8 cellular contexts compared by ENCODE assay signal in the genomic region with DNA sequence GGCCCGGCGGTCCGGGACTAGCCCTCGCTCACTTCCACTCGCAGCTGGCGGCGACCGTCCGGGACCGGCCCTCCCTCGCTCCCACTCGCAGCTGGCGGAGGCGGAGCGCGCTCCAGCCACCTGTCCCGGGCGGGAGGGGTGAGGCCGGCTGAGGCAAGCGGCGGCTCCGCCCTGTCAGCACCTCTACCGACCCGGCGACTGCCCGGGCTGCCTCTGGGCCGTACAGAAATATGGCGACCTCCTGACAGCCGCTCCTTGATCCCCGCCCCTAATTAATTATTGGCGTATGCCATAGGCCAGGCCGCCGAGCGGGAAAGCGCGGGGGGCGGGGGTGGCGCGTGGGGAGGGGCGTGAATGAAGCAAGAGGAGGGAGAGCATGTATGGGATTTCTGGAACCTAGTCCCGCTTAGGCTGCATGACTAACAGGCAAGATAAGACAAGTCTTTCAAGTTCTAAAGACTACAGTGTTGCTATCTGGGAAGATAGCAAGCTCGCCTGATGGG. TPM values are rescaled to one million over a fixed set of nuclear protein-coding genes. Genes with fewer than 3 reads are reported as not detected.
A peak's percentile ranks its signal among the peaks of the same experiment; 100 is the strongest.
DNase-seq lines count a peak whose midpoint lies in the region; TF ChIP-seq lines count a peak whose summit lies in the region.

TSS of gene MORC4 (minus strand) at position 200 of the 503 bp plus-strand sequence. CDS start 243 bp downstream, outside the sequence.

- H3K27me3 ChIP-seq in GM23248 (replicated peaks; ENCODE audit: insufficient read depth) (no peaks in the 10 kb centered on the region), MG63 (no peaks in the 10 kb centered on the region), parathyroid adenoma (ENCODE audit: control insufficient read depth, insufficient read depth, low read length) (no peaks in the 10 kb centered on the region), tibial nerve (peaks cover 0 to 14% of the 10 kb centered on the region in 2 donors)

- intact Hi-C loops in cardiac septum (cut with DNase I): no loop called here

- TF ChIP-seq CTCF in parathyroid adenoma (IDR thresholded peaks at IDR 0.05) (no peak), tibial nerve (IDR thresholded peaks at IDR 0.05) (no peak)

- no peaks in the 10 kb centered on the region for H3F3A ChIP-seq in GM23248 (ENCODE audit: insufficient read depth)

- H3K9me3 ChIP-seq in GM23248 (ENCODE audit: low read depth): no peaks in the 10 kb centered on the region
- H3K9me3 ChIP-seq in MG63: no peaks in the 10 kb centered on the region
- H3K9me3 ChIP-seq in parathyroid adenoma (ENCODE audit: control insufficient read depth, low read length): no peaks in the 10 kb centered on the region
- no peaks in the 10 kb centered on the region for H3K9me3 ChIP-seq in tibial nerve

- no peaks in the 10 kb centered on the region for H3K9me2 ChIP-seq in GM23248 (ENCODE audit: insufficient read depth)

- peak; percentile 28 to 69 for TF ChIP-seq POLR2A in tibial nerve (IDR thresholded peaks at IDR 0.05)

- peak within 1 kb of the TSS; percentile 89 for H3K9ac ChIP-seq in GM23248
- no peak within 1 kb of the TSS for H3K9ac ChIP-seq in parathyroid adenoma

- TF ChIP-seq EP300 in tibial nerve (IDR thresholded peaks at IDR 0.05): peak in 1 of 2 donors; percentile 79

- H3K27ac ChIP-seq in GM23248: peak within 1 kb of the TSS; percentile 72
- H3K27ac ChIP-seq in adipose tissue (ENCODE audit: low read depth, low read length): no peak within 1 kb of the TSS
- H3K27ac ChIP-seq in parathyroid adenoma: no peak within 1 kb of the TSS
- peak within 1 kb of the TSS; percentile 74 to 91 (median 84) for H3K27ac ChIP-seq in tibial nerve

- H3K4me2 ChIP-seq in GM23248 (ENCODE audit: unreplicated experiment): peak within 1 kb of the TSS; percentile 85
- peak within 1 kb of the TSS; percentile 73 for H3K4me2 ChIP-seq in parathyroid adenoma (ENCODE audit: low read length)

- H3K79me2 ChIP-seq in GM23248 (ENCODE audit: insufficient read depth) (peaks cover 15% of the 10 kb centered on the region; the same call in 1 of the 2 replicates), parathyroid adenoma (no peaks in the 10 kb centered on the region)

- in situ Hi-C loops in GM23248 (cut with MboI): no loop called here

- no peaks in the 10 kb centered on the region for H4K20me1 ChIP-seq in GM23248 (ENCODE audit: insufficient read depth)

- DNase-seq in DMS153 (lab: John Stamatoyannopoulos, UW) (peak; percentile 72), GM23248 (peak; percentile 63), MG63 (peak; percentile 87), SKM-1 treated with dmso at 0.1 percent for 144 hours (lab: John Stamatoyannopoulos, UW; ENCODE audit: unreplicated experiment) (peak; percentile 24), cardiac septum (ENCODE audit: low spot score) (peak; percentile 84), tibial nerve (ENCODE audit: low spot score in 2 of 2) (peak; percentile 37 to 63)

- no peaks in the 10 kb centered on the region for H3K36me3 ChIP-seq in GM23248 (ENCODE audit: low read depth)
- no peaks in the 10 kb centered on the region for H3K36me3 ChIP-seq in MG63
- H3K36me3 ChIP-seq in parathyroid adenoma (ENCODE audit: control insufficient read depth, insufficient read depth, low read length): no peaks in the 10 kb centered on the region
- H3K36me3 ChIP-seq in tibial nerve: no peaks in the 10 kb centered on the region

- WGBS in GM23248 (ENCODE audit: low coverage in 1 of 2, low lambda C conversion rate in 2 of 2, missing lambda C conversion rate in 2 of 2), 2 experiments: 0 to 1% methylated on average over 16 to 40 of the region's 42 CpGs
- WGBS in adipose tissue, 3 donors: 1 to 26% (median 1%) methylated on average over 16 to 41 of the region's 42 CpGs
- 1 to 29% methylated on average over 34 to 35 of the region's 42 CpGs for WGBS in tibial nerve, 2 donors

- H3K4me1 ChIP-seq in GM23248 (ENCODE audit: insufficient read depth): no peaks in the 10 kb centered on the region
- H3K4me1 ChIP-seq in parathyroid adenoma: no peaks in the 10 kb centered on the region
- no peaks in the 10 kb centered on the region for H3K4me1 ChIP-seq in tibial nerve

- H2AFZ ChIP-seq in GM23248: peak within 1 kb of the TSS; percentile 80
- peak within 1 kb of the TSS; percentile 72 for H2AFZ ChIP-seq in parathyroid adenoma

- H3K4me3 ChIP-seq in GM23248 (peak within 1 kb of the TSS; percentile 88), MG63 (peak within 1 kb of the TSS; percentile 61), parathyroid adenoma (ENCODE audit: low read depth, low read length) (peak within 1 kb of the TSS; percentile 40), tibial nerve (peak within 1 kb of the TSS; percentile 42 to 76 (median 62))

RNA-seq across cellular contexts. Expression of gene MORC4, which starts in this region (rescaled TPM):
- 23.7 and 24.8 TPM in 2 replicates for total RNA-seq in GM23248 (2014; rRNA removed; shearing (Covaris generic))
- polyA plus RNA-seq in GM23248 (2016; fragmentation: Nextera tagmentation; extraction: Ambion mirVana) (12.3 and 13.4 TPM in 2 replicates), adipose tissue (10 to 100 TPM in 2 of 3 donors, 1 to 10 TPM in 1; 6.3 to 12.4 (median 11.6) TPM)
- total RNA-seq in MG63 (2014; rRNA removed; shearing (Covaris generic); ENCODE audit: low replicate concordance): 15.8 and 26.2 TPM in 2 replicates
- total RNA-seq in cardiac septum (3.6 TPM), tibial nerve (10 to 100 TPM; 14.1 to 27.1 (median 21.6) TPM)

Comparison
In these comparisons a context has a peak if more than half of its experiments do, and no peak if none do; other contexts are left out.
1. DNase-seq: peak in every context shown above with its lines; median percentile 87 in MG63; 84 in cardiac septum; 72 in DMS153; 63 in GM23248; 50 in tibial nerve; 24 in SKM-1 treated with dmso at 0.1 percent for 144 hours.
2. H3K27ac ChIP-seq: peak in GM23248 (single experiment) and tibial nerve (4 of 4); none in adipose tissue (single experiment) and parathyroid adenoma (single experiment).
3. Peak in every context shown above with its lines, with median percentiles within 50 percentile points of each other: H3K4me3 ChIP-seq.